Comparison of ENCODE assay signal across 1 cellular context in genomic region chr7:152035807-152036206, GRCh38.
TF ChIP-seq lines count a peak whose summit lies in the region.

No MANE protein-coding gene starts in this region.

TF ChIP-seq in WTC11, 78 proteins besides CTCF, POLR2A, EP300 and RAD21 (continued from another document):
- TF ChIP-seq, protein P1, sequence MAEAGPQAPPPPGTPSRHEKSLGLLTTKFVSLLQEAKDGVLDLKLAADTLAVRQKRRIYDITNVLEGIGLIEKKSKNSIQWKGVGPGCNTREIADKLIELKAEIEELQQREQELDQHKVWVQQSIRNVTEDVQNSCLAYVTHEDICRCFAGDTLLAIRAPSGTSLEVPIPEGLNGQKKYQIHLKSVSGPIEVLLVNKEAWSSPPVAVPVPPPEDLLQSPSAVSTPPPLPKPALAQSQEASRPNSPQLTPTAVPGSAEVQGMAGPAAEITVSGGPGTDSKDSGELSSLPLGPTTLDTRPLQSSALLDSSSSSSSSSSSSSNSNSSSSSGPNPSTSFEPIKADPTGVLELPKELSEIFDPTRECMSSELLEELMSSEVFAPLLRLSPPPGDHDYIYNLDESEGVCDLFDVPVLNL (CRISPR knock-in tag; IDR thresholded peaks at IDR 0.05; ENCODE audit: borderline replicate concordance, low read depth) = no peak
- TF ChIP-seq ZNF219 (CRISPR knock-in tag; IDR thresholded peaks at IDR 0.05; ENCODE audit: borderline replicate concordance) (no peak), AR (CRISPR knock-in tag; IDR thresholded peaks at IDR 0.05) (no peak), CBFB (CRISPR knock-in tag; IDR thresholded peaks at IDR 0.05; ENCODE audit: low read depth) (no peak), KAT7 (CRISPR knock-in tag; IDR thresholded peaks at IDR 0.05; ENCODE audit: borderline replicate concordance) (no peak), NFATC4 (CRISPR knock-in tag; IDR thresholded peaks at IDR 0.05) (no peak), NR1H2 (CRISPR knock-in tag; IDR thresholded peaks at IDR 0.05) (no peak)
